Comparison of ENCODE assay signal across 8 cellular contexts in genomic region chr9:94166237-94167054, GRCh38.
A peak's percentile ranks its signal among the peaks of the same experiment; 100 is the strongest.
DNase-seq lines count a peak whose midpoint lies in the region; ATAC-seq and TF ChIP-seq lines count a peak whose summit lies in the region.

No MANE protein-coding gene starts in this region.

- H2AFZ ChIP-seq in Loucy (ENCODE audit: low read length): peak overlapping the region; percentile 65; the same call in 1 of the 2 replicates

- H3K27ac Mint-ChIP-seq in nephron progenitor cell: peak overlapping the region; percentile 98
- H3K27ac Mint-ChIP-seq in stimulated activated naive CD8-positive, alpha-beta T cell treated with anti-CD3 and anti-CD28 coated beads, Interleukin-15, Interleukin-2, amounts not matched to agents 100 ng/mL and 50 ng/mL, for 24 hours: peak overlapping the region; percentile 93

- DNase-seq in H7: peak; percentile 96
- DNase-seq in RWPE2 (ENCODE audit: low spot score): peak; percentile 98
- peak; percentile 98 for DNase-seq in activated effector memory CD4-positive, alpha-beta T cell treated with anti-CD3 and anti-CD28 coated beads, Interleukin-2, amount 50 U/mL, for 16 hours
- DNase-seq in fibroblast of the conjunctiva (ENCODE audit: low read depth): peak; percentile 98
- peak; percentile 96 for DNase-seq in nephron progenitor cell

- peaks cover 47% of the 10 kb centered on the region for H3K79me2 ChIP-seq in Loucy (ENCODE audit: insufficient read depth, low read length)

- H3K9me3 ChIP-seq in ES-I3 (ENCODE audit: control insufficient read depth, insufficient read depth, low read length) (no peaks in the 10 kb centered on the region), Loucy (ENCODE audit: insufficient read depth, low read depth, low read length) (no peaks in the 10 kb centered on the region), RWPE2 (ENCODE audit: severe bottlenecking) (no peaks in the 10 kb centered on the region)

- peak overlapping the region; percentile 88 for H3K4me2 ChIP-seq in Loucy (ENCODE audit: low read depth, low read length, poor library complexity, severe bottlenecking)

- H3K4me3 ChIP-seq in H7 (ENCODE audit: insufficient read depth, low read depth, low read length) (peak overlapping the region; percentile 89), Loucy (ENCODE audit: low read length, poor library complexity, severe bottlenecking) (peak overlapping the region; percentile 92), RWPE2 (ENCODE audit: severe bottlenecking) (peak overlapping the region; percentile 97)

- peaks cover 44% of the 10 kb centered on the region for H4K20me1 ChIP-seq in Loucy (ENCODE audit: insufficient read depth, low read length, poor library complexity, severe bottlenecking)

- H3F3A ChIP-seq in Loucy (ENCODE audit: low read depth): peaks cover 5% of the 10 kb centered on the region; the same call in 1 of the 2 replicates

- H3K9me2 ChIP-seq in Loucy (replicated peaks; ENCODE audit: low read depth, low read length): no peaks in the 10 kb centered on the region

- ATAC-seq in RWPE2 (ENCODE audit: low read depth): peak; percentile 59

- no peaks in the 10 kb centered on the region for H3K27me3 Mint-ChIP-seq in nephron progenitor cell (ENCODE audit: low read depth, poor library complexity)
- no peaks in the 10 kb centered on the region for H3K27me3 Mint-ChIP-seq in stimulated activated naive CD8-positive, alpha-beta T cell treated with anti-CD3 and anti-CD28 coated beads, Interleukin-15, Interleukin-2, amounts not matched to agents 100 ng/mL and 50 ng/mL, for 24 hours

- no peak for TF ChIP-seq CTCF in Loucy (conservative IDR thresholded peaks at IDR 0.05; ENCODE audit: low read length)
- no peak for TF ChIP-seq CTCF in RWPE2 (IDR thresholded peaks at IDR 0.05; ENCODE audit: poor library complexity, severe bottlenecking)
- no peak for TF ChIP-seq CTCF in nephron progenitor cell (IDR thresholded peaks at IDR 0.05)

- H3K4me3 Mint-ChIP-seq in nephron progenitor cell: peak overlapping the region; percentile 91
- peak overlapping the region; percentile 92 for H3K4me3 Mint-ChIP-seq in stimulated activated naive CD8-positive, alpha-beta T cell treated with anti-CD3 and anti-CD28 coated beads, Interleukin-15, Interleukin-2, amounts not matched to agents 100 ng/mL and 50 ng/mL, for 24 hours

- H3K36me3 ChIP-seq in ES-I3 (ENCODE audit: insufficient read depth, low read length) (no peaks in the 10 kb centered on the region), H7 (replicated peaks; ENCODE audit: control insufficient read depth, insufficient read depth, low read length) (no peaks in the 10 kb centered on the region; the same call in 1 of the 2 replicates), Loucy (ENCODE audit: insufficient read depth, low read length) (no peaks in the 10 kb centered on the region), RWPE2 (ENCODE audit: low read depth) (peaks cover 43% of the 10 kb centered on the region)

- peaks cover 4% of the 10 kb centered on the region for H3K36me3 Mint-ChIP-seq in nephron progenitor cell (ENCODE audit: low read depth)
- peaks cover 36% of the 10 kb centered on the region for H3K36me3 Mint-ChIP-seq in stimulated activated naive CD8-positive, alpha-beta T cell treated with anti-CD3 and anti-CD28 coated beads, Interleukin-15, Interleukin-2, amounts not matched to agents 100 ng/mL and 50 ng/mL, for 24 hours (ENCODE audit: low read depth)

- H3K4me1 ChIP-seq in ES-I3 (ENCODE audit: insufficient read depth, low read length) (0 out of 2 replicates have a peak, but pooled peaks cover 6% of the 10 kb centered on the region), Loucy (ENCODE audit: insufficient read depth, low read length, poor library complexity, severe bottlenecking) (peaks cover 46% of the 10 kb centered on the region), RWPE2 (ENCODE audit: insufficient read depth, poor library complexity, severe bottlenecking) (peaks cover 23% of the 10 kb centered on the region)

- peak overlapping the region; percentile 87 for H3K27ac ChIP-seq in RWPE2 (ENCODE audit: poor library complexity, severe bottlenecking)

- H3K9ac ChIP-seq in ES-I3 (ENCODE audit: low read depth, low read length) (peak overlapping the region; percentile 91), Loucy (ENCODE audit: low read depth, low read length, poor library complexity, severe bottlenecking) (peak overlapping the region; percentile 88)

- peaks cover 48% of the 10 kb centered on the region for H3K4me1 Mint-ChIP-seq in nephron progenitor cell
- H3K4me1 Mint-ChIP-seq in stimulated activated naive CD8-positive, alpha-beta T cell treated with anti-CD3 and anti-CD28 coated beads, Interleukin-15, Interleukin-2, amounts not matched to agents 100 ng/mL and 50 ng/mL, for 24 hours (ENCODE audit: low read depth): peaks cover 58% of the 10 kb centered on the region

- H3K27me3 ChIP-seq in H7 (ENCODE audit: control insufficient read depth, insufficient read depth, low read length): no peaks in the 10 kb centered on the region
- H3K27me3 ChIP-seq in Loucy (ENCODE audit: insufficient read depth, low read length, poor library complexity, severe bottlenecking): no peaks in the 10 kb centered on the region
- no peaks in the 10 kb centered on the region for H3K27me3 ChIP-seq in RWPE2 (ENCODE audit: insufficient read depth, poor library complexity, severe bottlenecking)

- H3K9me3 Mint-ChIP-seq in nephron progenitor cell: no peaks in the 10 kb centered on the region
- no peaks in the 10 kb centered on the region for H3K9me3 Mint-ChIP-seq in stimulated activated naive CD8-positive, alpha-beta T cell treated with anti-CD3 and anti-CD28 coated beads, Interleukin-15, Interleukin-2, amounts not matched to agents 100 ng/mL and 50 ng/mL, for 24 hours

Comparison
In these comparisons a context has a peak if more than half of its experiments do, and no peak if none do; other contexts are left out.
1. Peak in every context shown above with its lines: DNase-seq, ATAC-seq, H3K4me3 ChIP-seq and H3K27ac ChIP-seq.